Comparison of ENCODE assay signal across 16 cellular contexts in the genomic region with DNA sequence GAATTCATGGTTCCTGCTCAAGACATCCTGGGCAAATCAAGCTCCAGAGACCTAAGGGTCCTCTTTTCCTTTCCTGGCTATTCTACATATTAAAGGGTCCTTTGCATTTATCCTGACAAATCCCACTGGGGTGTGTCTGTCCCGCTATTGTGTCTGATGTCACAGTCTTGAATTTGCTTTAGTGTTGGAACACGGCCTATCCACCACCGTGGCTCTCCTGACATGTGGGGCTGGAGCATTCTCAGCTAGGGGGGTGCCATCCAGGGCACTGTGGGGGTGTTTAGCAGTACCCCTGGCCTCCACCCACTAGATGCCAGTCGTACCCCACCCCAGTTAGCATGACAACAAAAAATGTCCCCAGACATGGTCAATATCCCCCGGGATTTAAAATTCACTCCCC.
"Had no signal": no experiment of that assay in that cellular context is flagged by ENCODE, and none has a peak within 500 bp of the region (broad histone marks: within the 10 kb centered on the region; RNA-seq: fewer than 3 reads in every experiment).

No MANE protein-coding gene starts in this region.

- H3K27ac Mint-ChIP-seq: endodermal cell; T-helper 1 cell treated with Interleukin-12 subunit alpha and Interleukin-12 subunit beta and Interleukin-4 antibody, amounts not matched to agents 30 μg/mL and 1 μg/mL, for 36 hours; type B pancreatic cell; WTC11 had no signal

- H3K9me3 Mint-ChIP-seq: endodermal cell; T-helper 1 cell treated with Interleukin-12 subunit alpha and Interleukin-12 subunit beta and Interleukin-4 antibody, amounts not matched to agents 30 μg/mL and 1 μg/mL, for 36 hours; type B pancreatic cell; WTC11 had no signal

- H3K27me3 Mint-ChIP-seq: stimulated activated naive B cell treated with anti-CD40 and anti-IgM and Interleukin-4, amounts not matched to agents 10 μg/mL and 1 μg/mL and 100 μg/mL, for 72 hours had no signal

- H3K9me3 ChIP-seq: suprapubic skin had no signal

- H3K4me3 Mint-ChIP-seq: endodermal cell; stimulated activated naive B cell treated with anti-CD40 and anti-IgM and Interleukin-4, amounts not matched to agents 10 μg/mL and 1 μg/mL and 100 μg/mL, for 72 hours; T-helper 1 cell treated with Interleukin-12 subunit alpha and Interleukin-12 subunit beta and Interleukin-4 antibody, amounts not matched to agents 30 μg/mL and 1 μg/mL, for 36 hours; type B pancreatic cell; WTC11 had no signal

- ATAC-seq: left ventricle myocardium superior; SK-N-SH treated with all-trans-retinoic acid at 6 μM for 48 hours; stimulated activated naive B cell treated with anti-CD40 and anti-IgM and Interleukin-4, amounts not matched to agents 10 μg/mL and 1 μg/mL and 100 μg/mL, for 72 hours; WTC11 had no signal

- H3K4me3 ChIP-seq: hepatocyte, suprapubic skin had no signal

- H3K4me1 ChIP-seq: suprapubic skin had no signal

- H2AFZ ChIP-seq: hepatocyte had no signal

- H3K4me1 Mint-ChIP-seq: WTC11 had no signal

- H3K79me2 ChIP-seq: hepatocyte had no signal

- H3K36me3 ChIP-seq: suprapubic skin had no signal

- H3K4me2 ChIP-seq: hepatocyte had no signal

- H3K36me3 Mint-ChIP-seq: stimulated activated naive B cell treated with anti-CD40 and anti-IgM and Interleukin-4, amounts not matched to agents 10 μg/mL and 1 μg/mL and 100 μg/mL, for 72 hours; type B pancreatic cell; WTC11 had no signal

- H3K27ac ChIP-seq: hepatocyte, suprapubic skin had no signal

- DNase-seq: activated naive CD4-positive, alpha-beta T cell treated with Interleukin-2 at 50 U/mL for 16 hours; anterior cingulate cortex; cerebellar nuclear complex; dermis blood vessel endothelial cell; erythroblast; left ventricle myocardium superior; mesendoderm; small intestine; stimulated activated naive B cell treated with anti-CD40 and anti-IgM and Interleukin-4, amounts not matched to agents 10 μg/mL and 1 μg/mL and 100 μg/mL, for 72 hours had no signal

- H3K27me3 ChIP-seq: hepatocyte had no signal
